9 cellular contexts compared by ENCODE assay signal in genomic region chr15:73142802-73143762, GRCh38.
DNase-seq lines count a peak whose midpoint lies in the region; ATAC-seq and TF ChIP-seq lines count a peak whose summit lies in the region.
"Had no signal": no experiment of that assay in that cellular context is flagged by ENCODE, and none has a peak within 500 bp of the region (broad histone marks: within the 10 kb centered on the region; RNA-seq: fewer than 3 reads in every experiment).

No MANE protein-coding gene starts in this region.

- H3K27ac Mint-ChIP-seq in H9 = no peak overlapping the region

- no peak overlapping the region for H3K14ac ChIP-seq in H9 (ENCODE audit: insufficient read depth, low read length)

- H4K8ac ChIP-seq in H9 (replicated peaks; ENCODE audit: insufficient read length, low read depth, low read length) = no peak overlapping the region

- H3K27ac ChIP-seq in RWPE2 (ENCODE audit: poor library complexity, severe bottlenecking) = no peak overlapping the region
- H3K27ac ChIP-seq in right lobe of liver = no peak overlapping the region
- no peak overlapping the region for H3K27ac ChIP-seq in H9 (ENCODE audit: insufficient read length, low read depth, low read length)
- H3K27ac ChIP-seq: SJSA1, skin epidermis had no signal

- TF ChIP-seq POLR2A in right lobe of liver (IDR thresholded peaks at IDR 0.05) = no peak

- H3K4ac ChIP-seq in H9 (ENCODE audit: low read depth, low read length) = no peak overlapping the region

- no peaks in the 10 kb centered on the region for H3K27me3 ChIP-seq in RWPE2 (ENCODE audit: insufficient read depth, poor library complexity, severe bottlenecking)
- no peaks in the 10 kb centered on the region for H3K27me3 ChIP-seq in right lobe of liver
- H3K27me3 ChIP-seq in H9 (ENCODE audit: insufficient read depth, low read length) = no peaks in the 10 kb centered on the region
- H3K27me3 ChIP-seq: SJSA1 had no signal

- no peaks in the 10 kb centered on the region for H3K4me1 ChIP-seq in RWPE2 (ENCODE audit: insufficient read depth, poor library complexity, severe bottlenecking)
- peaks cover 0 to 10% (median 0%) of the 10 kb centered on the region in 4 donors for H3K4me1 ChIP-seq in right lobe of liver
- H3K4me1 ChIP-seq in H9 (ENCODE audit: insufficient read depth, low read length) = no peaks in the 10 kb centered on the region
- H3K4me1 ChIP-seq: SJSA1 had no signal

- H2BK120ac ChIP-seq in H9 (ENCODE audit: low read depth, low read length, poor library complexity, severe bottlenecking) = no peak overlapping the region

- H3K9ac ChIP-seq in H9 (ENCODE audit: extremely low read depth, insufficient read length, low read length) = no peak overlapping the region

- H3K4me3 Mint-ChIP-seq in H9 = no peak overlapping the region

- peak; percentile 80 for ATAC-seq in GM18870 (IDR thresholded peaks at IDR 0.05; ENCODE audit: unreplicated experiment)
- ATAC-seq in GM21619 (IDR thresholded peaks at IDR 0.05; ENCODE audit: unreplicated experiment) = peak; percentile 89
- no peak for ATAC-seq in RWPE2 (ENCODE audit: low read depth)
- peak; percentile 46 to 90 (median 49) for ATAC-seq in right lobe of liver

- no peaks in the 10 kb centered on the region for H3K79me2 ChIP-seq in H9 (ENCODE audit: insufficient read depth, low read length)

- H3K4me3 ChIP-seq in RWPE2 (ENCODE audit: severe bottlenecking) (no peak overlapping the region), right lobe of liver (no peak overlapping the region)
- H3K4me3 ChIP-seq: SJSA1, skin epidermis had no signal

- no peaks in the 10 kb centered on the region for H3K23me2 ChIP-seq in H9 (ENCODE audit: insufficient read length, low read depth, low read length, poor library complexity, severe bottlenecking)

- peak; percentile 62 for DNase-seq in RWPE2 (ENCODE audit: low spot score)
- DNase-seq in right lobe of liver = no peak
- DNase-seq in SK-N-DZ (ENCODE audit: low spot score) = no peak
- no peak for DNase-seq in H9
- DNase-seq in head of caudate nucleus = no peak

- H3K4me1 Mint-ChIP-seq in H9 = no peaks in the 10 kb centered on the region

- no peak for TF ChIP-seq CTCF in RWPE2 (IDR thresholded peaks at IDR 0.05; ENCODE audit: poor library complexity, severe bottlenecking)
- TF ChIP-seq CTCF in right lobe of liver (IDR thresholded peaks at IDR 0.05) = no peak
- TF ChIP-seq CTCF in H9 (conservative IDR thresholded peaks at IDR 0.05) = no peak

- intact Hi-C loops in right lobe of liver (cut with DNase I) = no loop called here
- intact Hi-C loops in head of caudate nucleus (cut with DNase I) = no loop called here

- no peaks in the 10 kb centered on the region for H3K36me3 ChIP-seq in RWPE2 (ENCODE audit: low read depth)
- H3K36me3 ChIP-seq in right lobe of liver = no peaks in the 10 kb centered on the region
- H3K36me3 ChIP-seq: SJSA1 had no signal

- H3K9me3 ChIP-seq in RWPE2 (ENCODE audit: severe bottlenecking) = no peaks in the 10 kb centered on the region
- no peaks in the 10 kb centered on the region for H3K9me3 ChIP-seq in right lobe of liver
- no peaks in the 10 kb centered on the region for H3K9me3 ChIP-seq in H9 (ENCODE audit: control insufficient read depth, low read depth, low read length)
- H3K9me3 ChIP-seq: SJSA1 had no signal

- H3K56ac ChIP-seq in H9 (ENCODE audit: insufficient read length, low read depth, low read length) = no peak overlapping the region

- no peak overlapping the region for H2BK12ac ChIP-seq in H9 (ENCODE audit: insufficient read length, low read depth, low read length)

- no peak overlapping the region for H3T11ph ChIP-seq in H9 (ENCODE audit: low read length)

- H3K36me3 Mint-ChIP-seq in H9 (ENCODE audit: insufficient read depth in 1 of 3, low read depth in 3 of 3) = peaks cover 2 to 12% (median 2%) of the 10 kb centered on the region in 3 experiments; a peak in 5 of 7 replicates

- WGBS in right lobe of liver (ENCODE audit: insufficient coverage, low coverage, low lambda C conversion rate, missing lambda C conversion rate) = 82% methylated on average over 8 of the region's 12 CpGs
- no CpG with 5 or more reads among the region's 12 CpGs for WGBS in H9 (ENCODE audit: extremely low coverage, insufficient read length, low lambda C conversion rate)

- no peaks in the 10 kb centered on the region for H3K9me3 Mint-ChIP-seq in H9

- H3K23ac ChIP-seq in H9 (ENCODE audit: insufficient read length, low read depth, low read length) = no peak overlapping the region

- H2AFZ ChIP-seq in H9 (ENCODE audit: low read length) = no peak overlapping the region

- no peak overlapping the region for H4K5ac ChIP-seq in H9 (ENCODE audit: insufficient read length, low read depth, low read length)

- H2AK5ac ChIP-seq in H9 (ENCODE audit: insufficient read length, low read length) = no peak overlapping the region

- H3K79me1 ChIP-seq in H9 (ENCODE audit: insufficient read depth, low read depth, low read length, poor library complexity, severe bottlenecking) = no peaks in the 10 kb centered on the region

- no peak overlapping the region for H3K4me2 ChIP-seq in H9 (ENCODE audit: insufficient read depth, insufficient read length, low read length)

- H3K18ac ChIP-seq in H9 (ENCODE audit: insufficient read length, low read depth, low read length) = no peak overlapping the region

- no peaks in the 10 kb centered on the region for H4K20me1 ChIP-seq in H9 (ENCODE audit: control insufficient read depth, insufficient read depth, insufficient read length)

- H3K27me3 Mint-ChIP-seq in H9 (ENCODE audit: low read depth) = no peaks in the 10 kb centered on the region

- H2BK5ac ChIP-seq in H9 (ENCODE audit: insufficient read length, low read length) = no peak overlapping the region

- no peak overlapping the region for H2BK20ac ChIP-seq in H9 (ENCODE audit: low read depth, low read length, poor library complexity, severe bottlenecking)

- H4K91ac ChIP-seq in H9 (ENCODE audit: insufficient read length, low read depth, low read length) = no peak overlapping the region

- H2BK15ac ChIP-seq in H9 (ENCODE audit: low read depth, low read length) = no peak overlapping the region
